Comparison of ENCODE assay signal across 8 cellular contexts in the genomic region with DNA sequence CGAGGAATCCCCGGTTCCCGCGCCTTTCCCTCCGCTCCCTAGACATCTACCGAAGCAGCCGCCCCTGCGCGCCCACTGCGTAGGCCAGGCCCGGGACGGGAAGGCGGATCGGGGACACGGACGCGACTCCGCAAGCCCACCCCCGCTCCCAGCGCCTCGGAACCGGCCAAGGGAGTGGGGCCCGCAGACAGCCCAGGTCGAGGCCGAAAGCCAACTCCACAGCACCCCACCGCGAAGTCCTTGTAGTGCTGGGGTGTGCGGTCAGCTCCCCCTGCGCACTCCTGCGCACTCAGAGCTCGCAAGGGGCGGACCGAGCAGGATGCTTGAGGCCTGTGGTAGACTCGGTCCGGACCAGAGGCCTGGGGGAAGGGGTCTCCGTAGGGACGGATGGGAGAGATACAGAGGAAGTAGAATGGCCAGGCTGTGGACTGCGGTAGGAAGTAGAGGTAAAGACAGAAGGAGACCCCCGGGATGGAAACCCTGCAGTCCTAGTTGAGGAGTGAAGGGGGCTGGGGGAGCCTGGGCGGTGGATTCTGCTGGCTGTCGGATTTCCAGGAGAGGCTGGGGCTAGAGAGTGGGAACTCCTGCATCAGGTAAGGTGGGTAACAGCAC. TPM values are rescaled to one million over a fixed set of nuclear protein-coding genes. Genes with fewer than 3 reads are reported as not detected.
DNase-seq lines count a peak whose midpoint lies in the region; ATAC-seq, FAIRE-seq and TF ChIP-seq lines count a peak whose summit lies in the region.

No MANE protein-coding gene starts in this region.

- peaks cover 53% of the 10 kb centered on the region for H4K20me1 ChIP-seq in astrocyte (ENCODE audit: insufficient read depth, low read length)

- H3K4me2 ChIP-seq in astrocyte (ENCODE audit: low read length) = peak overlapping the region; percentile 98

- FAIRE-seq in astrocyte (lab: Jason Lieb, UNC) = no peak

- CTCF ChIA-PET in CD8-positive, alpha-beta T cell (lab: Charles Lee) = no interaction called here
- CTCF ChIA-PET in Caco-2 (lab: Charles Lee) = no interaction called here

- peaks cover 19% of the 10 kb centered on the region for H3K4me1 Mint-ChIP-seq in CD8-positive, alpha-beta T cell (ENCODE audit: low read depth)
- H3K4me1 Mint-ChIP-seq in astrocyte (ENCODE audit: low read depth, unreplicated experiment) (peaks cover 9% of the 10 kb centered on the region), Caco-2 (ENCODE audit: low read depth, unreplicated experiment) (peaks cover 6% of the 10 kb centered on the region)

- peak overlapping the region; percentile 83 for H3K9ac ChIP-seq in astrocyte (ENCODE audit: low read length)

- no peak for ATAC-seq in CD8-positive, alpha-beta T cell
- ATAC-seq in psoas muscle = peak; percentile 11 to 43 (median 25)

- H3K79me2 ChIP-seq in astrocyte (ENCODE audit: insufficient read depth, low read length) = peaks cover 41% of the 10 kb centered on the region

- no CpG with 5 or more reads among the region's 41 CpGs for WGBS in iPS DF 6.9 (ENCODE audit: insufficient coverage, insufficient read length)
- WGBS in psoas muscle, 3 donors = 18 to 21% (median 21%) methylated on average over 24 to 41 of the region's 41 CpGs

- H3K36me3 ChIP-seq in CD8-positive, alpha-beta T cell (ENCODE audit: insufficient read depth, low read length) = peaks cover 12% of the 10 kb centered on the region
- H3K36me3 ChIP-seq in astrocyte (ENCODE audit: insufficient read depth, low read length) (no peaks in the 10 kb centered on the region), iPS DF 6.9 (ENCODE audit: control insufficient read depth, insufficient read depth, low read length) (no peaks in the 10 kb centered on the region), psoas muscle (ENCODE audit: insufficient read depth in 1 of 2, low read depth in 1 of 2) (peaks cover 0 to 16% of the 10 kb centered on the region in 2 donors), Caco-2 (ENCODE audit: control insufficient read depth, insufficient read depth, low read length) (peaks cover 2% of the 10 kb centered on the region; the same call in 1 of the 2 replicates)

- H3K9me3 Mint-ChIP-seq in CD8-positive, alpha-beta T cell = no peaks in the 10 kb centered on the region
- H3K9me3 Mint-ChIP-seq in astrocyte (ENCODE audit: unreplicated experiment) (peaks cover under 1% of the 10 kb centered on the region), Caco-2 (ENCODE audit: unreplicated experiment) (no peaks in the 10 kb centered on the region)

- no TSS peak for BruUV-seq in Caco-2 (replicated peaks; lab: Mats Ljungman, UMichigan)

- TF ChIP-seq CTCF in CD8-positive, alpha-beta T cell (IDR thresholded peaks at IDR 0.05) = no peak
- no peak for TF ChIP-seq CTCF in astrocyte (IDR thresholded peaks at IDR 0.05; ENCODE audit: insufficient read depth, low read depth, low read length)
- TF ChIP-seq CTCF in psoas muscle (IDR thresholded peaks at IDR 0.05) = no peak
- TF ChIP-seq CTCF in Caco-2 (IDR thresholded peaks at IDR 0.05; ENCODE audit: insufficient read depth in 1 of 2, low read depth in 1 of 2, low read length in 1 of 2, severe bottlenecking in 1 of 2, unreplicated experiment in 1 of 2) = no peak

- H3K27me3 Mint-ChIP-seq in CD8-positive, alpha-beta T cell (ENCODE audit: low read depth) = peaks cover 31% of the 10 kb centered on the region
- H3K27me3 Mint-ChIP-seq in astrocyte (ENCODE audit: low read depth, unreplicated experiment) (peaks cover 35% of the 10 kb centered on the region), Caco-2 (ENCODE audit: insufficient read depth, unreplicated experiment) (peaks cover 7% of the 10 kb centered on the region)

- peaks cover 14% of the 10 kb centered on the region for H3K36me3 Mint-ChIP-seq in CD8-positive, alpha-beta T cell
- peaks cover 24% of the 10 kb centered on the region for H3K36me3 Mint-ChIP-seq in astrocyte (ENCODE audit: low read depth, unreplicated experiment)
- H3K36me3 Mint-ChIP-seq in Caco-2 (ENCODE audit: insufficient read depth, unreplicated experiment) = peaks cover 10% of the 10 kb centered on the region

- no peak overlapping the region for H3K27ac Mint-ChIP-seq in CD8-positive, alpha-beta T cell
- H3K27ac Mint-ChIP-seq in astrocyte (ENCODE audit: unreplicated experiment) (peak overlapping the region; percentile 58), Caco-2 (ENCODE audit: unreplicated experiment) (no peak overlapping the region)

- no peaks in the 10 kb centered on the region for H3K9me3 ChIP-seq in CD8-positive, alpha-beta T cell (ENCODE audit: low read length)
- H3K9me3 ChIP-seq in astrocyte (ENCODE audit: insufficient read depth, low read depth, low read length) = no peaks in the 10 kb centered on the region
- H3K9me3 ChIP-seq in iPS DF 6.9 (ENCODE audit: control insufficient read depth, insufficient read depth, low read length) = no peaks in the 10 kb centered on the region
- H3K9me3 ChIP-seq in psoas muscle = no peaks in the 10 kb centered on the region
- no peaks in the 10 kb centered on the region for H3K9me3 ChIP-seq in Caco-2

- intact Hi-C loops in CD8-positive, alpha-beta T cell (cut with DNase I, micrococcal nuclease) = no loop called here
- intact Hi-C loops in psoas muscle (cut with DNase I) (no loop called here), Caco-2 (cut with micrococcal nuclease; ENCODE audit: unreplicated experiment) (no loop called here)

- H2AFZ ChIP-seq in astrocyte (ENCODE audit: low read depth, low read length) = peak overlapping the region; percentile 92

- POLR2A ChIA-PET in CD8-positive, alpha-beta T cell (lab: Charles Lee) = no interaction called here
- POLR2A ChIA-PET in Caco-2 (lab: Charles Lee) = no interaction called here

- peaks cover 21% of the 10 kb centered on the region for H3K27me3 ChIP-seq in CD8-positive, alpha-beta T cell (ENCODE audit: insufficient read depth, low read length)
- H3K27me3 ChIP-seq in astrocyte (ENCODE audit: insufficient read depth, low read length) = no peaks in the 10 kb centered on the region
- peaks cover 16% of the 10 kb centered on the region for H3K27me3 ChIP-seq in iPS DF 6.9 (ENCODE audit: control insufficient read depth, insufficient read depth, low read length)
- H3K27me3 ChIP-seq in psoas muscle (ENCODE audit: insufficient read depth in 3 of 3, low read length in 2 of 3) = peaks cover 0 to 36% (median 21%) of the 10 kb centered on the region in 3 donors
- no peaks in the 10 kb centered on the region for H3K27me3 ChIP-seq in Caco-2 (replicated peaks; ENCODE audit: control insufficient read depth, insufficient read depth, low read length)

- H3K4me1 ChIP-seq in CD8-positive, alpha-beta T cell (ENCODE audit: insufficient read depth, low read length) = peaks cover 22% of the 10 kb centered on the region
- H3K4me1 ChIP-seq in astrocyte (ENCODE audit: insufficient read depth, low read length) (peaks cover 14% of the 10 kb centered on the region), iPS DF 6.9 (ENCODE audit: control insufficient read depth, insufficient read depth, low read length) (peaks cover 2% of the 10 kb centered on the region), psoas muscle (peaks cover 5% of the 10 kb centered on the region), Caco-2 (peaks cover 6% of the 10 kb centered on the region; the same call in 1 of the 2 replicates)

- H3K4me3 Mint-ChIP-seq in CD8-positive, alpha-beta T cell = peak overlapping the region; percentile 63
- H3K4me3 Mint-ChIP-seq in astrocyte (ENCODE audit: unreplicated experiment) (peak overlapping the region; percentile 84), Caco-2 (ENCODE audit: unreplicated experiment) (no peak overlapping the region)

- DNase-seq in CD8-positive, alpha-beta T cell = no peak
- DNase-seq in astrocyte (ENCODE audit: low read depth) (peak; percentile 43), iPS DF 6.9 (ENCODE audit: low read depth, low spot score) (no peak), psoas muscle (peak in 1 of 2 donors; percentile 67), Caco-2 (no peak), NCI-H1105 (lab: John Stamatoyannopoulos, UW) (no peak), HuH-7.5 (ENCODE audit: low spot score) (no peak)
- DNase-seq in stimulated activated CD4-positive, alpha-beta T cell treated with anti-CD3 and anti-CD28 coated beads, Interleukin-12 subunit alpha, Interleukin-12 subunit beta, amount 100 ng/mL, for 4 hours = no peak

- H3K4me3 ChIP-seq in CD8-positive, alpha-beta T cell (ENCODE audit: low read depth, low read length) = peak overlapping the region; percentile 35
- H3K4me3 ChIP-seq in astrocyte (ENCODE audit: insufficient read depth, low read depth, low read length) (peak overlapping the region; percentile 59), iPS DF 6.9 (ENCODE audit: low read length) (peak overlapping the region; percentile 42; the same call in 1 of the 2 replicates), psoas muscle (peak overlapping the region; percentile 69), Caco-2 (ENCODE audit: low read depth, low read length) (no peak overlapping the region)

- no peak overlapping the region for H3K27ac ChIP-seq in CD8-positive, alpha-beta T cell (ENCODE audit: low read depth, low read length)
- H3K27ac ChIP-seq in astrocyte (ENCODE audit: low read depth, low read length) (peak overlapping the region; percentile 12), iPS DF 6.9 (ENCODE audit: low read length) (no peak overlapping the region), psoas muscle (peak overlapping the region; percentile 50)

RNA-seq across cellular contexts. Expression of gene SCARF2, which starts 0.5 kb away (rescaled TPM):
- total RNA-seq in CD8-positive, alpha-beta T cell = 1 to 10 TPM; 2.6 to 2.7 TPM
- 17.3 and 22.5 TPM in 2 replicates for total RNA-seq in astrocyte
- 1 to 10 TPM; 1.3 to 2.0 (median 1.8) TPM for total RNA-seq in psoas muscle
- polyA plus RNA-seq in psoas muscle = 1 to 10 TPM in 1 of 3 donors, under 1 TPM in 2; 0.44 to 1.0 (median 0.86) TPM
- total RNA-seq in Caco-2 (2022) = 0.58 and 0.73 TPM in 2 replicates

RNA-seq across cellular contexts. Expression of gene ZNF74, which starts 44.2 kb away (rescaled TPM):
- 1 to 10 TPM; 1.9 to 2.1 TPM for total RNA-seq in CD8-positive, alpha-beta T cell
- total RNA-seq in astrocyte = 14.2 and 14.3 TPM in 2 replicates
- total RNA-seq in psoas muscle = 1 to 10 TPM; 2.4 to 4.8 (median 4.3) TPM
- 1 to 10 TPM; 2.1 to 4.6 (median 2.2) TPM for polyA plus RNA-seq in psoas muscle
- 14.5 and 15.6 TPM in 2 replicates for total RNA-seq in Caco-2 (2022)

RNA-seq across cellular contexts. Expression of gene KLHL22, which starts 57.4 kb away (rescaled TPM):
- total RNA-seq in CD8-positive, alpha-beta T cell = 10 to 100 TPM; 24.6 to 27.3 TPM
- total RNA-seq in astrocyte = 13.7 and 14.0 TPM in 2 replicates
- 10 to 100 TPM; 14.6 to 24.3 (median 16.8) TPM for total RNA-seq in psoas muscle
- polyA plus RNA-seq in psoas muscle = 10 to 100 TPM in 1 of 3 donors, 1 to 10 TPM in 2; 8.4 to 13.9 (median 9.2) TPM
- total RNA-seq in Caco-2 (2022) = 20.9 and 24.4 TPM in 2 replicates

Comparison
In these comparisons a context has a peak if more than half of its experiments do, and no peak if none do; other contexts are left out.
1. H3K27ac ChIP-seq: peak in astrocyte (single experiment) and psoas muscle (single experiment); none in CD8-positive, alpha-beta T cell (single experiment) and iPS DF 6.9 (single experiment).